25 cellular contexts compared by ENCODE assay signal in the genomic region with DNA sequence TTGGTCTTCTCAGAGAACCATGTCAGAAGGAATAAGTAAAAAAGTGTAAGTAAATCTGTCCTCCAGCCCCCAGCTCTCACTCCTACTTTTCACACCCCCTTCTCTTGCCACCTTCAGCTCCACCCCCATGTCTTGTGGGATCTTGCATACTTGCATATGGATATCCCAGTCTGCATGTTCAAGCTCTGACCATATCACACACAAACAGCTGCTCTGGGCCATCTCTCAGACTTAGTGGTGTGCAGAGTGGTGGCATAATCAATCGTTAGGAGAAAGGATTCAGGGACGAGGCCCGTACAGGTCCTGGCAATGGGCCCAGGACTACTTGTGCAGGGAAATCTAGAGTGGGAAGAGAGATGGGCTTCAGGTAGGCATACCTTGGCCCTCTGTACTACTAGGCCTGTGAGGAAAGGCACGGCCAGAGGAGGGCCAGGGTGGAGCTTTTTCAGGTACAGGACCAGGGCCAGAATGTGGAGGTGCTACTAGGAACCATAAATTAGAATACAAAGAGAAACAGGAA.
"Had no signal": no experiment of that assay in that cellular context is flagged by ENCODE, and none has a peak within 500 bp of the region (broad histone marks: within the 10 kb centered on the region; RNA-seq: fewer than 3 reads in every experiment).

No MANE protein-coding gene starts in this region.

- H3K27me3 ChIP-seq: adrenal gland, ascending aorta, heart right ventricle, neural progenitor cell, sigmoid colon, upper lobe of right lung had no signal

- H3K9me3 ChIP-seq: adrenal gland, ascending aorta, heart right ventricle, sigmoid colon, upper lobe of right lung had no signal

- H3K36me3 Mint-ChIP-seq: memory B cell; naive B cell; neural progenitor cell; stimulated activated naive B cell treated with anti-CD40 and anti-IgM and Interleukin-4, amounts not matched to agents 10 μg/mL and 1 μg/mL and 100 μg/mL, for 72 hours; T-cell had no signal

- H3K4me3 Mint-ChIP-seq: activated naive CD8-positive, alpha-beta T cell; activated T-cell treated with anti-CD3 and anti-CD28 coated beads, Interleukin-2, amount 50 U/mL, for 24 hours; activated T-helper 17 cell treated with anti-CD3 and anti-CD28 coated beads, Interleukin-2, amount 50 U/mL, for 72 hours; memory B cell; naive B cell; neural progenitor cell; stimulated activated naive B cell treated with anti-CD40 and anti-IgM and Interleukin-4, amounts not matched to agents 10 μg/mL and 1 μg/mL and 100 μg/mL, for 72 hours; T-cell had no signal

- H3K27ac ChIP-seq: adrenal gland, ascending aorta, epithelial cell of prostate, heart right ventricle, neural progenitor cell, sigmoid colon, upper lobe of right lung had no signal

- H3K9me3 Mint-ChIP-seq: activated T-cell treated with anti-CD3 and anti-CD28 coated beads, Interleukin-2, amount 50 U/mL, for 24 hours; activated T-helper 17 cell treated with anti-CD3 and anti-CD28 coated beads, Interleukin-2, amount 50 U/mL, for 72 hours; memory B cell; neural progenitor cell; stimulated activated naive B cell treated with anti-CD40 and anti-IgM and Interleukin-4, amounts not matched to agents 10 μg/mL and 1 μg/mL and 100 μg/mL, for 72 hours; T-cell had no signal

- H3K4me3 ChIP-seq: adrenal gland, ascending aorta, heart right ventricle, neural progenitor cell, sigmoid colon, upper lobe of right lung had no signal

- ATAC-seq: activated T-helper 17 cell treated with anti-CD3 and anti-CD28 coated beads, Interleukin-2, amount 50 U/mL, for 72 hours; heart right ventricle; left cardiac atrium; stimulated activated naive B cell treated with anti-CD40 and anti-IgM and Interleukin-4, amounts not matched to agents 10 μg/mL and 1 μg/mL and 100 μg/mL, for 72 hours; T-cell; upper lobe of right lung had no signal

- DNase-seq: activated CD4-positive, alpha-beta T cell treated with anti-CD3 and anti-CD28 coated beads for 1 hour; activated CD4-positive, alpha-beta T cell treated with anti-CD3 and anti-CD28 coated beads, Interleukin-2, amount 50 U/mL, for 4 hours; activated CD8-positive, alpha-beta memory T cell treated with anti-CD3 and anti-CD28 coated beads for 24 hours; activated CD8-positive, alpha-beta memory T cell treated with anti-CD3 and anti-CD28 coated beads, Interleukin-2, amount 50 U/mL, for 4 hours; activated naive CD4-positive, alpha-beta T cell; activated T-cell treated with anti-CD3 and anti-CD28 coated beads, Interleukin-2, amount 50 U/mL, for 24 hours; adrenal gland; heart right ventricle; islet precursor cell; left cardiac atrium; naive B cell; retina; sigmoid colon; stimulated activated CD4-positive, alpha-beta T cell treated with anti-CD3 and anti-CD28 coated beads, Interleukin-2, amount 100 ng/mL, for 48 hours; stimulated activated CD8-positive, alpha-beta memory T cell treated with anti-CD3 and anti-CD28 coated beads, Interleukin-4, amount 100 ng/mL, for 48 hours; stimulated activated naive B cell treated with anti-CD40 and anti-IgM and Interleukin-4, amounts not matched to agents 10 μg/mL and 1 μg/mL and 100 μg/mL, for 72 hours; T-cell; upper lobe of right lung had no signal

- H3K27me3 Mint-ChIP-seq: activated naive CD8-positive, alpha-beta T cell; activated T-cell treated with anti-CD3 and anti-CD28 coated beads, Interleukin-2, amount 50 U/mL, for 24 hours; activated T-helper 17 cell treated with anti-CD3 and anti-CD28 coated beads, Interleukin-2, amount 50 U/mL, for 72 hours; memory B cell; stimulated activated naive B cell treated with anti-CD40 and anti-IgM and Interleukin-4, amounts not matched to agents 10 μg/mL and 1 μg/mL and 100 μg/mL, for 72 hours; T-cell had no signal

- H3K36me3 ChIP-seq: adrenal gland, ascending aorta, heart right ventricle, neural progenitor cell, sigmoid colon, upper lobe of right lung had no signal

- H3K4me1 ChIP-seq: adrenal gland, ascending aorta, neural progenitor cell, sigmoid colon, upper lobe of right lung had no signal

- H3K4me1 Mint-ChIP-seq: neural progenitor cell had no signal

- H3K27ac Mint-ChIP-seq: activated naive CD8-positive, alpha-beta T cell; activated T-cell treated with anti-CD3 and anti-CD28 coated beads, Interleukin-2, amount 50 U/mL, for 24 hours; activated T-helper 17 cell treated with anti-CD3 and anti-CD28 coated beads, Interleukin-2, amount 50 U/mL, for 72 hours; memory B cell; neural progenitor cell; progenitor cell of endocrine pancreas; stimulated activated naive B cell treated with anti-CD40 and anti-IgM and Interleukin-4, amounts not matched to agents 10 μg/mL and 1 μg/mL and 100 μg/mL, for 72 hours; T-cell had no signal

- H3K9ac ChIP-seq: neural progenitor cell had no signal
